ENCODE assay signal across 17 cellular contexts in genomic region chr10:108598831-108599230, GRCh38.
DNase-seq lines count a peak whose midpoint lies in the region; TF ChIP-seq lines count a peak whose summit lies in the region.
"Had no signal": no experiment of that assay in that cellular context is flagged by ENCODE, and none has a peak within 500 bp of the region (broad histone marks: within the 10 kb centered on the region; RNA-seq: fewer than 3 reads in every experiment).

No MANE protein-coding gene starts in this region.

- peak overlapping the region in 1 of 3 experiments; percentile 37 for H3K4me3 Mint-ChIP-seq in nephron
- no peak overlapping the region for H3K4me3 Mint-ChIP-seq in activated CD4-positive, alpha-beta T cell treated with anti-CD3 and anti-CD28 coated beads, Interleukin-2, amount 10 ng/mL, durations not matched to agents 7 days and 5 days
- H3K4me3 Mint-ChIP-seq: activated naive CD4-positive, alpha-beta T cell treated with anti-CD3 and anti-CD28 coated beads, Interleukin-2, amount 10 ng/mL, durations not matched to agents 7 days and 5 days had no signal

- CTCF ChIA-PET in activated CD4-positive, alpha-beta T cell treated with anti-CD3 and anti-CD28 coated beads, Interleukin-2, amount 10 ng/mL, durations not matched to agents 7 days and 5 days (lab: Charles Lee), result no interaction called here

- H3K4me1 Mint-ChIP-seq in nephron, result peaks cover 28% of the 10 kb centered on the region
- no peaks in the 10 kb centered on the region for H3K4me1 Mint-ChIP-seq in activated CD4-positive, alpha-beta T cell treated with anti-CD3 and anti-CD28 coated beads, Interleukin-2, amount 10 ng/mL, durations not matched to agents 7 days and 5 days
- H3K4me1 Mint-ChIP-seq: activated naive CD4-positive, alpha-beta T cell treated with anti-CD3 and anti-CD28 coated beads, Interleukin-2, amount 10 ng/mL, durations not matched to agents 7 days and 5 days had no signal

- no peak overlapping the region for H3K27ac ChIP-seq in neuronal stem cell (replicated peaks; ENCODE audit: low read length)
- H3K27ac ChIP-seq: dorsolateral prefrontal cortex, HL-60 had no signal

- no peak overlapping the region for H3K4ac ChIP-seq in neuronal stem cell (ENCODE audit: low read length)

- H3K9me3 ChIP-seq in neuronal stem cell (replicated peaks in 1 of 2; ENCODE audit: control insufficient read depth in 2 of 2, insufficient read depth in 1 of 2, low read depth in 1 of 2, low read length in 2 of 2), result no peaks in the 10 kb centered on the region

- no peaks in the 10 kb centered on the region for H3K27me3 ChIP-seq in neuronal stem cell (ENCODE audit: control insufficient read depth in 3 of 3, insufficient read depth in 3 of 3, low read depth in 1 of 3, low read length in 3 of 3)

- H3K27me3 Mint-ChIP-seq in nephron (ENCODE audit: low read depth), result peaks cover 4% of the 10 kb centered on the region
- no peaks in the 10 kb centered on the region for H3K27me3 Mint-ChIP-seq in activated CD4-positive, alpha-beta T cell treated with anti-CD3 and anti-CD28 coated beads, Interleukin-2, amount 10 ng/mL, durations not matched to agents 7 days and 5 days
- H3K27me3 Mint-ChIP-seq: activated naive CD4-positive, alpha-beta T cell treated with anti-CD3 and anti-CD28 coated beads, Interleukin-2, amount 10 ng/mL, durations not matched to agents 7 days and 5 days had no signal

- peak overlapping the region; percentile 1 to 44 (median 31) for H3K27ac Mint-ChIP-seq in nephron
- H3K27ac Mint-ChIP-seq in activated CD4-positive, alpha-beta T cell treated with anti-CD3 and anti-CD28 coated beads, Interleukin-2, amount 10 ng/mL, durations not matched to agents 7 days and 5 days, result no peak overlapping the region
- H3K27ac Mint-ChIP-seq: activated naive CD4-positive, alpha-beta T cell treated with anti-CD3 and anti-CD28 coated beads, Interleukin-2, amount 10 ng/mL, durations not matched to agents 7 days and 5 days had no signal

- no peaks in the 10 kb centered on the region for H3K79me1 ChIP-seq in neuronal stem cell (ENCODE audit: low read depth, low read length)

- H2AFZ ChIP-seq in neuronal stem cell (ENCODE audit: low read length), result no peak overlapping the region

- no peaks in the 10 kb centered on the region for H3K36me3 Mint-ChIP-seq in nephron (ENCODE audit: low read depth)
- H3K36me3 Mint-ChIP-seq in activated CD4-positive, alpha-beta T cell treated with anti-CD3 and anti-CD28 coated beads, Interleukin-2, amount 10 ng/mL, durations not matched to agents 7 days and 5 days (ENCODE audit: low read depth), result no peaks in the 10 kb centered on the region
- H3K36me3 Mint-ChIP-seq: activated naive CD4-positive, alpha-beta T cell treated with anti-CD3 and anti-CD28 coated beads, Interleukin-2, amount 10 ng/mL, durations not matched to agents 7 days and 5 days had no signal

- TF ChIP-seq CTCF in choroid plexus epithelial cell (conservative IDR thresholded peaks at IDR 0.05; ENCODE audit: low read depth, low read length), result no peak
- TF ChIP-seq CTCF in nephron (IDR thresholded peaks at IDR 0.05; ENCODE audit: unreplicated experiment in 3 of 3), result no peak

- POLR2A ChIA-PET in activated CD4-positive, alpha-beta T cell treated with anti-CD3 and anti-CD28 coated beads, Interleukin-2, amount 10 ng/mL, durations not matched to agents 7 days and 5 days (lab: Charles Lee), result no interaction called here

- no peak overlapping the region for H3K14ac ChIP-seq in neuronal stem cell (ENCODE audit: low read length)

- H3K23ac ChIP-seq in neuronal stem cell (ENCODE audit: low read depth, low read length, poor library complexity), result no peak overlapping the region

- DNase-seq in ELR (ENCODE audit: low read depth) (peak; percentile 82), HT1080 (ENCODE audit: low read depth) (peak; percentile 44), choroid plexus epithelial cell (ENCODE audit: low read depth) (peak; percentile 33), GM19238 (ENCODE audit: insufficient read length, low spot score) (no peak), neuronal stem cell (ENCODE audit: low spot score) (no peak)
- DNase-seq in activated CD4-positive, alpha-beta T cell treated with anti-CD3 and anti-CD28 coated beads, Interleukin-2, amount 10 ng/mL, durations not matched to agents 7 days and 5 days, result no peak
- DNase-seq: activated naive CD4-positive, alpha-beta T cell treated with anti-CD3 and anti-CD28 coated beads, Interleukin-2, amount 10 ng/mL, durations not matched to agents 7 days and 5 days; activated T-cell treated with anti-CD3 and anti-CD28 coated beads for 4 hours; AML-193; dorsolateral prefrontal cortex; glutamatergic neuron; Kasumi-1; NCI-H1694 treated with DMSO at 0.1 percent for 48 hours; NCI-H446; stimulated activated CD4-positive, alpha-beta T cell treated with anti-CD3 and anti-CD28 coated beads, Interleukin-1b, Interleukin-23, amount 100 ng/mL, for 48 hours had no signal

- H2BK120ac ChIP-seq in neuronal stem cell (ENCODE audit: low read depth, low read length), result no peak overlapping the region

- H2BK15ac ChIP-seq in neuronal stem cell (ENCODE audit: low read length), result no peak overlapping the region

- no peak overlapping the region for H2BK12ac ChIP-seq in neuronal stem cell (ENCODE audit: low read length)

- H3K36me3 ChIP-seq in neuronal stem cell (replicated peaks in 1 of 2; ENCODE audit: control insufficient read depth in 2 of 2, insufficient read depth in 2 of 2, low read length in 2 of 2), result no peaks in the 10 kb centered on the region

- H4K91ac ChIP-seq in neuronal stem cell (ENCODE audit: low read depth, low read length, poor library complexity), result no peak overlapping the region

- H3K4me1 ChIP-seq in neuronal stem cell (ENCODE audit: control insufficient read depth in 2 of 2, insufficient read depth in 1 of 2, low read depth in 1 of 2, low read length in 2 of 2), result peaks cover 6 to 23% of the 10 kb centered on the region in 2 donors

- no peak overlapping the region for H2BK5ac ChIP-seq in neuronal stem cell (ENCODE audit: low read length)

- H3K9ac ChIP-seq in neuronal stem cell (ENCODE audit: low read depth, low read length, poor library complexity), result no peak overlapping the region

- H3K18ac ChIP-seq in neuronal stem cell (ENCODE audit: low read length), result no peak overlapping the region

- H4K8ac ChIP-seq in neuronal stem cell (ENCODE audit: low read depth, low read length), result no peak overlapping the region

- H3K9me3 Mint-ChIP-seq in nephron, result no peaks in the 10 kb centered on the region
- H3K9me3 Mint-ChIP-seq in activated CD4-positive, alpha-beta T cell treated with anti-CD3 and anti-CD28 coated beads, Interleukin-2, amount 10 ng/mL, durations not matched to agents 7 days and 5 days, result no peaks in the 10 kb centered on the region

- no peak overlapping the region for H3K4me2 ChIP-seq in neuronal stem cell (ENCODE audit: insufficient read depth, low read length, poor library complexity, severe bottlenecking)

- H2AK5ac ChIP-seq in neuronal stem cell (ENCODE audit: low read depth, low read length), result no peak overlapping the region

- H3K4me3 ChIP-seq in choroid plexus epithelial cell (ENCODE audit: low read depth, low read length) (no peak overlapping the region), neuronal stem cell (ENCODE audit: low read length in 2 of 2) (no peak overlapping the region)
- H3K4me3 ChIP-seq: dorsolateral prefrontal cortex had no signal

Comparison
In these comparisons a context has a peak if more than half of its experiments do, and no peak if none do; other contexts are left out.
1. DNase-seq: peak in ELR (single experiment), HT1080 (single experiment) and choroid plexus epithelial cell (single experiment); none in GM19238 (single experiment), activated CD4-positive, alpha-beta T cell treated with anti-CD3 and anti-CD28 coated beads, Interleukin-2, amount 10 ng/mL, durations not matched to agents 7 days and 5 days (single experiment) and neuronal stem cell (single experiment).